In the genomic region with DNA sequence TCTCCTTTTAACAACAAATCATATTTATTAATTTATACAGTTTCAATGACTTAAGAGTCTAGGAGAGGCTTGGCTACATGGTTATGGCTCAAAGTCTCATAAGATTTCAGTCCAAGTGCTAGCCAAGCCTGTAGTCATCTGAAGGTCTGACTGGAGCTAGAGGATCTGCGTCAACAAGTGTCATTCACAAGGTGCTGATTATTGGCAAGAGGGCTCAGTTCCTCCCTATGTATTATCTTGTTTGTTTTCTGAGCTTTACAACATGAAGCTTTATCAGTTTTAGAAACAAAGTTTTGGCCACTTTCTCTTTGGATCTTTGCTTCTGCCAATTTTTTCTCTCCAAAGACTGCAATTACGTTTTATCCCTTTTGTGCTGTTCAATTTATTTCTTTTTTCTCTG, we compare ENCODE assay signal across 15 cellular contexts.
"Had no signal": no experiment of that assay in that cellular context is flagged by ENCODE, and none has a peak within 500 bp of the region (broad histone marks: within the 10 kb centered on the region; RNA-seq: fewer than 3 reads in every experiment).

No MANE protein-coding gene starts in this region.

- H3K4me1 ChIP-seq: left lung had no signal

- H3K27me3 ChIP-seq: dorsolateral prefrontal cortex, hepatocyte, left lung, right atrium auricular region had no signal

- H2AFZ ChIP-seq: hepatocyte had no signal

- H3K9me3 Mint-ChIP-seq: activated naive CD4-positive, alpha-beta T cell treated with anti-CD3 and anti-CD28 coated beads for 36 hours; naive thymus-derived CD4-positive, alpha-beta T cell; WTC11 had no signal

- H3K4me3 Mint-ChIP-seq: activated naive CD4-positive, alpha-beta T cell treated with anti-CD3 and anti-CD28 coated beads for 36 hours; naive thymus-derived CD4-positive, alpha-beta T cell; WTC11 had no signal

- ATAC-seq: esophagus mucosa; left lung; mucosa of descending colon; naive thymus-derived CD4-positive, alpha-beta T cell; WTC11 had no signal

- H3K79me2 ChIP-seq: hepatocyte had no signal

- DNase-seq: activated CD4-positive, alpha-beta T cell treated with anti-CD3 and anti-CD28 coated beads for 48 hours; activated CD8-positive, alpha-beta memory T cell treated with anti-CD3 and anti-CD28 coated beads for 24 hours; activated naive CD4-positive, alpha-beta T cell treated with anti-CD3 and anti-CD28 coated beads for 36 hours; dorsolateral prefrontal cortex; left lung; mucosa of descending colon; naive thymus-derived CD4-positive, alpha-beta T cell; nucleus accumbens; T-helper 2 cell had no signal

- H3K4me2 ChIP-seq: hepatocyte had no signal

- H3K27me3 Mint-ChIP-seq: naive thymus-derived CD4-positive, alpha-beta T cell; progenitor cell of endocrine pancreas had no signal

- H3K27ac ChIP-seq: hepatocyte, left lung, right atrium auricular region, skin epidermis had no signal

- H3K9me3 ChIP-seq: left lung, mucosa of descending colon, right atrium auricular region had no signal

- H3K27ac Mint-ChIP-seq: activated naive CD4-positive, alpha-beta T cell treated with anti-CD3 and anti-CD28 coated beads for 36 hours; progenitor cell of endocrine pancreas had no signal

- H3K4me3 ChIP-seq: dorsolateral prefrontal cortex, hepatocyte, left lung, mucosa of descending colon, right atrium auricular region, skin epidermis had no signal
